8 cellular contexts compared by ENCODE assay signal in genomic region chr18:33210575-33211189, GRCh38.
DNase-seq lines count a peak whose midpoint lies in the region; ATAC-seq and TF ChIP-seq lines count a peak whose summit lies in the region.

No MANE protein-coding gene starts in this region.

- no peaks in the 10 kb centered on the region for H3K9me3 ChIP-seq in AG04450 (ENCODE audit: control insufficient read depth, insufficient read depth, low read length)

- DNase-seq in AG04450 (ENCODE audit: low read depth, low spot score), result no peak
- peak; percentile 4 for DNase-seq in GM20000 (ENCODE audit: low spot score)
- DNase-seq in NCI-H1930 (lab: John Stamatoyannopoulos, UW), result peak; percentile 31 to 42
- DNase-seq in kidney tubule cell (ENCODE audit: low spot score), result peak; percentile 42
- no peak for DNase-seq in activated gamma-delta T cell treated with Interleukin-2 at 50 U/mL for 16 hours
- no peak for DNase-seq in HuH-7 (ENCODE audit: low spot score)

- H3K27me3 ChIP-seq in AG04450 (ENCODE audit: control insufficient read depth, insufficient read depth, low read length), result no peaks in the 10 kb centered on the region

- POLR2A ChIA-PET in AG04450 (lab: Yijun Ruan, JAX), result no interaction called here

- no peak for ATAC-seq in GM18519 (IDR thresholded peaks at IDR 0.05; ENCODE audit: low FRiP score, unreplicated experiment)

- no peak overlapping the region for H3K27ac ChIP-seq in AG04450 (ENCODE audit: low read depth, low read length)
- H3K27ac ChIP-seq in VCaP, result no peak overlapping the region

- TF ChIP-seq CTCF in AG04450 (IDR thresholded peaks at IDR 0.05; ENCODE audit: low read depth, low read length), result peak; percentile 66
- peak; percentile 28 for TF ChIP-seq CTCF in GM20000 (IDR thresholded peaks at IDR 0.05; ENCODE audit: extremely low read depth, missing control alignments)
- peak; percentile 81 for TF ChIP-seq CTCF in VCaP (conservative IDR thresholded peaks at IDR 0.05)

- no peak overlapping the region for H3K4me3 ChIP-seq in AG04450 (ENCODE audit: low read depth, low read length)

- CTCF ChIA-PET in AG04450 (lab: Charles Lee), result interaction anchor here (0.5 to 5.8 kb wide), 10 partner anchors 9 to 1758 kb away, joined by 3 to 49 read pairs (median 4); no protein-coding TSS in a partner anchor

Comparison
In these comparisons a context has a peak if more than half of its experiments do, and no peak if none do; other contexts are left out.
1. DNase-seq: peak in GM20000 (single experiment), NCI-H1930 (2 of 2) and kidney tubule cell (single experiment); none in AG04450 (single experiment), activated gamma-delta T cell treated with Interleukin-2 at 50 U/mL for 16 hours (single experiment) and HuH-7 (single experiment).
2. CTCF ChIP-seq: peak in every context shown above with its lines; median percentile 81 in VCaP; 66 in AG04450; 28 in GM20000.